Comparison of ENCODE assay signal across 8 cellular contexts in the genomic region with DNA sequence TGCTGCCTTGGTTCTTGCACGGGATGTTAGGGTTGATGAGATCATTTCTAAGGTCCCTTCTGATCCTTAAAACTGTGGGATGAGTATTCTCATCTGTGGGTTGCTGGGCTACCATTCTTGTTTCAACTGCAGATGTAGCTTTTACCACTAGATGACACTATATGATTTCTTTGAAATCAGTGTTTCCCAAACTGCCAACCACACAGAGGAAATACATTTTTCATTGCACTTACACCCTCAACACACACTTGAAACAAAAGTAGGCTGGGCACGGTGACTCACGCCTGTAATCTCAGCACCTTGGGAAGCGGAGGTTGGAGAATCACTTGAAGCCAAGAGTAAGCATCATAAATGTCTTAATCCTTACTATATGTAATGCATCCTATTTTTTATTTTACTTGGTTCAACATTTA. TPM values are rescaled to one million over a fixed set of nuclear protein-coding genes. Genes with fewer than 3 reads are reported as not detected.
DNase-seq lines count a peak whose midpoint lies in the region; ATAC-seq and TF ChIP-seq lines count a peak whose summit lies in the region.

No MANE protein-coding gene starts in this region.

- H3K36me3 Mint-ChIP-seq in endodermal cell (ENCODE audit: low read depth) (peaks cover 38% of the 10 kb centered on the region), neural progenitor cell (peaks cover 4% of the 10 kb centered on the region)

- H3K27ac ChIP-seq in endodermal cell (ENCODE audit: low read depth, low read length) (no peak overlapping the region), neural progenitor cell (no peak overlapping the region)

- TF ChIP-seq RAD21 in Ishikawa (IDR thresholded peaks at IDR 0.05; ENCODE audit: low read depth): peak; percentile 52

- H3K4me1 ChIP-seq in endodermal cell (ENCODE audit: control insufficient read depth, insufficient read depth, low read length) (no peaks in the 10 kb centered on the region), neural progenitor cell (no peaks in the 10 kb centered on the region)

- no peak overlapping the region for H3K4me3 Mint-ChIP-seq in endodermal cell
- no peak overlapping the region for H3K4me3 Mint-ChIP-seq in neural progenitor cell

- H3K79me2 ChIP-seq in neural progenitor cell (ENCODE audit: low read depth): peaks cover 32% of the 10 kb centered on the region

- no peak overlapping the region for H3K4me2 ChIP-seq in neural progenitor cell

- H3K27ac Mint-ChIP-seq in endodermal cell: no peak overlapping the region
- H3K27ac Mint-ChIP-seq in neural progenitor cell: no peak overlapping the region

- no peaks in the 10 kb centered on the region for H3F3A ChIP-seq in neural progenitor cell (ENCODE audit: low read depth)

- peaks cover 11% of the 10 kb centered on the region for H3K4me1 Mint-ChIP-seq in endodermal cell
- peaks cover 2% of the 10 kb centered on the region for H3K4me1 Mint-ChIP-seq in neural progenitor cell

- no peak overlapping the region for H3K4me3 ChIP-seq in endodermal cell (ENCODE audit: low read length)
- no peak overlapping the region for H3K4me3 ChIP-seq in neural progenitor cell

- H3K9ac ChIP-seq in endodermal cell (ENCODE audit: extremely low read depth, low read length, poor library complexity, severe bottlenecking): no peak overlapping the region
- no peak overlapping the region for H3K9ac ChIP-seq in neural progenitor cell

- H3K36me3 ChIP-seq in endodermal cell (ENCODE audit: control insufficient read depth, insufficient read depth, low read length) (peaks cover 27% of the 10 kb centered on the region), neural progenitor cell (no peaks in the 10 kb centered on the region)

- 75 to 84% methylated on average over 3 to 4 of the region's 4 CpGs for WGBS in endodermal cell (ENCODE audit: insufficient coverage in 1 of 2, insufficient read length in 1 of 2), 2 experiments

- H3K27me3 ChIP-seq in endodermal cell (ENCODE audit: control insufficient read depth, insufficient read depth, low read length, poor library complexity, severe bottlenecking) (no peaks in the 10 kb centered on the region), neural progenitor cell (no peaks in the 10 kb centered on the region)

- H3K9me3 ChIP-seq in endodermal cell (ENCODE audit: control insufficient read depth, low read length) (no peaks in the 10 kb centered on the region), neural progenitor cell (ENCODE audit: low read depth) (no peaks in the 10 kb centered on the region)

- no peak for ATAC-seq in GM19328 (IDR thresholded peaks at IDR 0.05; ENCODE audit: unreplicated experiment)

- H3K9me3 Mint-ChIP-seq in endodermal cell (no peaks in the 10 kb centered on the region), neural progenitor cell (no peaks in the 10 kb centered on the region)

- H3K27me3 Mint-ChIP-seq in endodermal cell (ENCODE audit: insufficient read depth) (no peaks in the 10 kb centered on the region), neural progenitor cell (ENCODE audit: insufficient read depth, low read depth) (no peaks in the 10 kb centered on the region)

- TF ChIP-seq EP300 in Ishikawa (IDR thresholded peaks at IDR 0.05; ENCODE audit: borderline replicate concordance): no peak

- H4K20me1 ChIP-seq in neural progenitor cell (ENCODE audit: low read depth): peaks cover 29% of the 10 kb centered on the region

- no peak overlapping the region for H2AFZ ChIP-seq in neural progenitor cell (replicated peaks)

- DNase-seq in DMS153 (lab: John Stamatoyannopoulos, UW) (peak; percentile 34), T1000 (lab: John Stamatoyannopoulos, UW) (peak; percentile 22), endodermal cell (no peak), neural progenitor cell (ENCODE audit: low spot score) (no peak), C1 segment of cervical spinal cord (lab: John Stamatoyannopoulos, UW) (no peak), NCI-H187 (lab: John Stamatoyannopoulos, UW) (no peak)

- peak; percentile 73 for TF ChIP-seq CTCF in endodermal cell (conservative IDR thresholded peaks at IDR 0.05)
- TF ChIP-seq CTCF in neural progenitor cell (IDR thresholded peaks at IDR 0.05): peak; percentile 45

TF ChIP-seq in Ishikawa, 13 proteins besides CTCF, POLR2A, EP300 and RAD21:
- TF ChIP-seq TAF1 (IDR thresholded peaks at IDR 0.05; ENCODE audit: low read depth) (no peak), ZBTB7A (IDR thresholded peaks at IDR 0.05; ENCODE audit: low read depth) (no peak), CREB1 (IDR thresholded peaks at IDR 0.05; ENCODE audit: low read depth) (no peak)

RNA-seq across cellular contexts. Expression of a gene that starts 15.3 kb away (rescaled TPM):
- total RNA-seq in endodermal cell: 10 to 100 TPM; 66.9 to 68.6 TPM
- 56.3 TPM for polyA plus RNA-seq in endodermal cell (2013, experiment 1 of 2)
- 54.9 TPM for polyA plus RNA-seq in endodermal cell (2013, experiment 2 of 2)
- 69.0 and 73.4 TPM in 2 replicates for total RNA-seq in neural progenitor cell (ENCODE audit: low replicate concordance)

Comparison
In these comparisons a context has a peak if more than half of its experiments do, and no peak if none do; other contexts are left out.
1. DNase-seq: peak in DMS153 (single experiment) and T1000 (single experiment); none in endodermal cell (single experiment), neural progenitor cell (single experiment), C1 segment of cervical spinal cord (0 of 14) and NCI-H187 (0 of 2).